Comparison of ENCODE assay signal across 15 cellular contexts in the genomic region with DNA sequence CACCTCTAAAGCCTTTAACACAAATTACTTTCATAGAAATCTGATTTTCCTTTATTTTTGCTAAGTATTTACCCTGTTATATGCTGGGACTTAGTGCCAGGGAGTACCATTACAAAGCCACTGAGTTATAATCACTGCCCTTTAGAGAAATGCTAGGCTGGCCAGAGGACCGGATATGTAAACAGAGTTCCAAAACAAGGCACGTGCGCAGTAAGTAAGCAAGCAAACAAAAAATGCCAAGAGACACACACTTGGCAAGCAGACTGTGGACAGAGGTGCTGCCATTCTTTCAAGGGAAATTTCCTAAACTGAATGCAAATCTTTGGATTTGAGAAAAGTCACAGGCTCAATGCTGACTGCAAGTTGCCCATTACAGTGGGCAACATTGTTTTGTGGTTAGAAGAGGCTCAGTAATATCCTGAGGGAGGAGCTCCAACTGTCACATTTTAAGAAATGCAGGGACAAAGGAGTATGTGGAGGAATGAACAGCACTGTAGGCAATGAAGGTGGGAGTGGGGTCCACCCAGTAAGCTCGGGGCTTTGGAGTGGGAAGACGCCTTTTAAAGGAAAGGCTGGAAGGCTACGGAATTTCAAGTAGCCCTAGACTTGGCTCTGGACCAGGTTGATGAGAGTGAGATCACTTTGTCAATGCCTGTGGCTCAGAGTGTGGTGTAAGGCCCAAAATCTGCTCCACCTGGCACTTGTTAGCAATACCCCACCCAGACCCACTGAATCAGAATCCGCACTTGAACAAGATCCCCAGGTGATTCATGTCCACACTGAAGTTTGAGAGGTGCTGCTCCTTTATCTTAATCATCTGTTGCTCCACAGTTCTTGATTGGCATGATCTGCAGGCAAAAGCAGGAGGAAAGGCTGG. TPM values are rescaled to one million over a fixed set of nuclear protein-coding genes. Genes with fewer than 3 reads are reported as not detected.
A peak's percentile ranks its signal among the peaks of the same experiment; 100 is the strongest.
DNase-seq lines count a peak whose midpoint lies in the region; ATAC-seq, FAIRE-seq and TF ChIP-seq lines count a peak whose summit lies in the region.
"Had no signal": no experiment of that assay in that cellular context is flagged by ENCODE, and none has a peak within 500 bp of the region (broad histone marks: within the 10 kb centered on the region; RNA-seq: fewer than 3 reads in every experiment).

No MANE protein-coding gene starts in this region.

- H3K4me3 ChIP-seq in bronchial epithelial cell (ENCODE audit: low read depth, low read length) (no peak overlapping the region), Karpas-422 (ENCODE audit: low read length) (no peak overlapping the region)
- H3K4me3 ChIP-seq: SK-N-MC, tibial artery had no signal

- peak; percentile 99 for FAIRE-seq in bronchial epithelial cell (lab: Jason Lieb, UNC)

- no peaks in the 10 kb centered on the region for H3K79me2 ChIP-seq in Karpas-422 (ENCODE audit: low read length)

- H3K27ac ChIP-seq in C4-2B (peak overlapping the region; percentile 23; the same call in 1 of the 2 replicates), Karpas-422 (ENCODE audit: low read length) (no peak overlapping the region)
- H3K27ac ChIP-seq: SK-N-MC, tibial artery had no signal

- TF ChIP-seq CTCF in C4-2B (conservative IDR thresholded peaks at IDR 0.05) (no peak), bronchial epithelial cell (IDR thresholded peaks at IDR 0.05; ENCODE audit: insufficient read depth, low read length, severe bottlenecking) (no peak)

- no peak for ATAC-seq in HG03196 (IDR thresholded peaks at IDR 0.05; ENCODE audit: unreplicated experiment)
- ATAC-seq: activated CD8-positive, alpha-beta memory T cell treated with anti-CD3 and anti-CD28 coated beads, Interleukin-2, amount 10 ng/mL, durations not matched to agents 7 days and 5 days had no signal

- H3K9me3 ChIP-seq in Karpas-422 (ENCODE audit: low read length) = peaks cover 4% of the 10 kb centered on the region; the same call in 1 of the 2 replicates
- H3K9me3 ChIP-seq: tibial artery had no signal

- H3K4me1 ChIP-seq in Karpas-422 (ENCODE audit: low read length) = no peaks in the 10 kb centered on the region

- H3K36me3 ChIP-seq in bronchial epithelial cell (ENCODE audit: control insufficient read depth, insufficient read depth, low read length) = peaks cover 3% of the 10 kb centered on the region
- no peaks in the 10 kb centered on the region for H3K36me3 ChIP-seq in Karpas-422 (ENCODE audit: insufficient read depth, low read length)
- H3K36me3 ChIP-seq: tibial artery had no signal

- no peak overlapping the region for H2AFZ ChIP-seq in Karpas-422 (ENCODE audit: low read length)

- H4K20me1 ChIP-seq in Karpas-422 (ENCODE audit: insufficient read depth, low read depth, low read length) = no peaks in the 10 kb centered on the region

- DNase-seq in Kasumi-1 (lab: John Stamatoyannopoulos, UW) = peak; percentile 15 to 28
- peak; percentile 98 for DNase-seq in bronchial epithelial cell (ENCODE audit: low read depth)
- DNase-seq in myocyte (ENCODE audit: low read depth) = peak; percentile 50
- no peak for DNase-seq in Karpas-422
- DNase-seq in NCI-H187 treated with DMSO at 0.1 percent for 48 hours (lab: John Stamatoyannopoulos, UW) = no peak
- DNase-seq in posterior vena cava (ENCODE audit: low spot score) = no peak
- DNase-seq: activated CD8-positive, alpha-beta memory T cell treated with anti-CD3 and anti-CD28 coated beads, Interleukin-2, amount 10 ng/mL, durations not matched to agents 7 days and 5 days; activated naive CD4-positive, alpha-beta T cell treated with anti-CD3 and anti-CD28 coated beads, Interleukin-2, amount 10 ng/mL, durations not matched to agents 7 days and 5 days; NCI-H1930; tibial artery; WERI-Rb-1 had no signal

- H3K9me2 ChIP-seq in Karpas-422 (replicated peaks; ENCODE audit: insufficient read depth, low read length) = no peaks in the 10 kb centered on the region

- H3K4me2 ChIP-seq in Karpas-422 (ENCODE audit: low read depth, low read length, poor library complexity, severe bottlenecking) = no peak overlapping the region

- H3K9ac ChIP-seq in Karpas-422 (ENCODE audit: low read length) = no peak overlapping the region

- H3K27me3 ChIP-seq in bronchial epithelial cell (ENCODE audit: control insufficient read depth, insufficient read depth, low read length) (no peaks in the 10 kb centered on the region), Karpas-422 (ENCODE audit: low read length) (no peaks in the 10 kb centered on the region)

- intact Hi-C loops in posterior vena cava (cut with DNase I) = no loop called here

RNA-seq across cellular contexts. Expression of a gene that starts 2.1 kb away (rescaled TPM):
- total RNA-seq in bronchial epithelial cell (12.4 and 13.2 TPM in 2 replicates), myocyte (0.94 and 2.3 TPM in 2 replicates), posterior vena cava (1 to 10 TPM; 5.1 to 6.7 TPM)
- polyA plus RNA-seq in myocyte (2012) = 1.8 TPM
- total RNA-seq in Karpas-422 (2014; rRNA removed; shearing (Covaris generic); ENCODE audit: low replicate concordance) = not detected in 2 replicates
- polyA plus RNA-seq: CD14-positive monocyte had no signal

Comparison
In these comparisons a context has a peak if more than half of its experiments do, and no peak if none do; other contexts are left out.
1. DNase-seq: peak in Kasumi-1 (2 of 2), bronchial epithelial cell (single experiment) and myocyte (single experiment); none in Karpas-422 (single experiment), NCI-H187 treated with DMSO at 0.1 percent for 48 hours (single experiment) and posterior vena cava (single experiment).